In the genomic region with DNA sequence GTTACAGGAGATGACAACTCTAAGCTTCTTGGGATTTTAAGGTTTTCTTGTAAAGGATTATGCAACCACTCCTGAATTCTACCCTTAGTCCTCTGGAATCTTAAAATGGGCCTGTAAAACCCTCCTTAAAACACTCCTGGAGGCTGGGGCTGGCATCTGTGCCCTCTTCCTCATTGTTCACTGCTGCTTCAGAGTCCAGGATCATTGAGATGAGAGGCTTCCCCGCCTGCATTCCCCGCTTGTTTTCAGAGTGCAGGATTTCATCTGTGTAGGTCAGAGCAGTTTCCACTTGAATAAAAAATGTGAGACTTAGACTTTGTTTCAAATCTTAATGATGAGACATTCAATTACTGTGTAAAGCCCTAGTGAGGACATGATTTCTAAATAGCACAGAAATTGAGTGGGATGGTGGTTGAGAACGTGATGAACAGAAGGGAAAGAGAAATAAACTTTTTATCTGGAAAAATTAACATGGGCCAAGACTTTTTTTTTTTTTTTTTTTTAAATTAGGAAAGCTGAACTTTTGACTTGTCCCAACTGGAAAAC, we compare ENCODE assay signal across 19 cellular contexts. TPM values are rescaled to one million over a fixed set of nuclear protein-coding genes. Genes with fewer than 3 reads are reported as not detected.
A peak's percentile ranks its signal among the peaks of the same experiment; 100 is the strongest.
DNase-seq lines count a peak whose midpoint lies in the region; ATAC-seq and TF ChIP-seq lines count a peak whose summit lies in the region.
"Had no signal": no experiment of that assay in that cellular context is flagged by ENCODE, and none has a peak within 500 bp of the region (broad histone marks: within the 10 kb centered on the region; RNA-seq: fewer than 3 reads in every experiment).

No MANE protein-coding gene starts in this region.

- peaks cover 0 to 18% (median 12%) of the 10 kb centered on the region in 4 donors for H3K4me1 ChIP-seq in esophagus muscularis mucosa
- H3K4me1 ChIP-seq in mucosa of descending colon (ENCODE audit: low read depth), result no peaks in the 10 kb centered on the region
- H3K4me1 ChIP-seq: suprapubic skin had no signal

- H3K27me3 Mint-ChIP-seq in type B pancreatic cell, result no peaks in the 10 kb centered on the region
- H3K27me3 Mint-ChIP-seq: activated naive CD4-positive, alpha-beta T cell treated with anti-CD3 and anti-CD28 coated beads, Interleukin-2, amount 10 ng/mL, durations not matched to agents 7 days and 5 days; central memory CD8-positive, alpha-beta T cell had no signal

- H3K27me3 ChIP-seq in esophagus muscularis mucosa (no peaks in the 10 kb centered on the region), WERI-Rb-1 (ENCODE audit: insufficient read depth, low read depth, severe bottlenecking) (no peaks in the 10 kb centered on the region)
- H3K27me3 ChIP-seq: suprapubic skin had no signal

- no peak overlapping the region for H3K4me3 Mint-ChIP-seq in type B pancreatic cell
- H3K4me3 Mint-ChIP-seq: activated naive CD4-positive, alpha-beta T cell treated with anti-CD3 and anti-CD28 coated beads, Interleukin-2, amount 10 ng/mL, durations not matched to agents 7 days and 5 days; CD14-positive monocyte; central memory CD8-positive, alpha-beta T cell had no signal

- no peak for TF ChIP-seq EP300 in esophagus muscularis mucosa (IDR thresholded peaks at IDR 0.05)

- H3K4me3 ChIP-seq in esophagus muscularis mucosa (no peak overlapping the region), mucosa of descending colon (no peak overlapping the region), WERI-Rb-1 (ENCODE audit: low read depth, low read length) (no peak overlapping the region)
- H3K4me3 ChIP-seq: suprapubic skin had no signal

- peak overlapping the region; percentile 26 for H3K27ac Mint-ChIP-seq in type B pancreatic cell
- H3K27ac Mint-ChIP-seq: activated naive CD4-positive, alpha-beta T cell treated with anti-CD3 and anti-CD28 coated beads, Interleukin-2, amount 10 ng/mL, durations not matched to agents 7 days and 5 days; CD14-positive monocyte had no signal

- no peak for TF ChIP-seq POLR2A in esophagus muscularis mucosa (IDR thresholded peaks at IDR 0.05; ENCODE audit: low read depth)

- H3K36me3 ChIP-seq in esophagus muscularis mucosa (peaks cover 5 to 24% (median 13%) of the 10 kb centered on the region in 4 donors), mucosa of descending colon (ENCODE audit: low read depth) (no peaks in the 10 kb centered on the region), WERI-Rb-1 (no peaks in the 10 kb centered on the region)
- H3K36me3 ChIP-seq: suprapubic skin had no signal

- peaks cover 28% of the 10 kb centered on the region for H3K36me3 Mint-ChIP-seq in type B pancreatic cell

- ATAC-seq in mucosa of descending colon (peak; percentile 38), HG02870 (IDR thresholded peaks at IDR 0.05; ENCODE audit: unreplicated experiment) (no peak)
- ATAC-seq: PC-3 had no signal

- H3K9me3 ChIP-seq in esophagus muscularis mucosa, result no peaks in the 10 kb centered on the region
- no peaks in the 10 kb centered on the region for H3K9me3 ChIP-seq in mucosa of descending colon
- no peaks in the 10 kb centered on the region for H3K9me3 ChIP-seq in WERI-Rb-1 (ENCODE audit: severe bottlenecking)
- H3K9me3 ChIP-seq: suprapubic skin had no signal

- DNase-seq in NCI-H2029 (lab: John Stamatoyannopoulos, UW), result peak; percentile 2
- DNase-seq in NCI-H2029 treated with DMSO at 0.1 percent for 48 hours (lab: John Stamatoyannopoulos, UW), result no peak
- no peak for DNase-seq in esophagus muscularis mucosa (ENCODE audit: extremely low spot score)
- DNase-seq in mucosa of descending colon, result no peak
- no peak for DNase-seq in type B pancreatic cell (ENCODE audit: extremely low spot score, unreplicated experiment)
- DNase-seq in WERI-Rb-1, result no peak
- no peak for DNase-seq in SKM-1 (lab: John Stamatoyannopoulos, UW; ENCODE audit: unreplicated experiment)
- DNase-seq: activated naive CD4-positive, alpha-beta T cell treated with anti-CD3 and anti-CD28 coated beads, Interleukin-2, amount 10 ng/mL, durations not matched to agents 7 days and 5 days; DND-41; KG1; mesendoderm; NCI-H1105; PC-3 had no signal

- H3K9me3 Mint-ChIP-seq in type B pancreatic cell, result peaks cover 5% of the 10 kb centered on the region
- H3K9me3 Mint-ChIP-seq: activated naive CD4-positive, alpha-beta T cell treated with anti-CD3 and anti-CD28 coated beads, Interleukin-2, amount 10 ng/mL, durations not matched to agents 7 days and 5 days; central memory CD8-positive, alpha-beta T cell had no signal

- WGBS in esophagus muscularis mucosa, result 39% methylated on average over 3 of the region's 3 CpGs

- intact Hi-C loops in esophagus muscularis mucosa (cut with DNase I) (no loop called here), mucosa of descending colon (cut with DNase I, micrococcal nuclease) (no loop called here)

- H3K4me1 Mint-ChIP-seq in type B pancreatic cell (ENCODE audit: unreplicated experiment), result peaks cover 21% of the 10 kb centered on the region
- H3K4me1 Mint-ChIP-seq: activated naive CD4-positive, alpha-beta T cell treated with anti-CD3 and anti-CD28 coated beads, Interleukin-2, amount 10 ng/mL, durations not matched to agents 7 days and 5 days; central memory CD8-positive, alpha-beta T cell had no signal

- H3K27ac ChIP-seq in esophagus muscularis mucosa (replicated peaks in 1 of 4) (peak overlapping the region; percentile 13 to 59 (median 36)), WERI-Rb-1 (no peak overlapping the region)
- H3K27ac ChIP-seq: 22Rv1, suprapubic skin, VCaP had no signal

- no peak for TF ChIP-seq CTCF in esophagus muscularis mucosa (IDR thresholded peaks at IDR 0.05)
- TF ChIP-seq CTCF in mucosa of descending colon (IDR thresholded peaks at IDR 0.05), result no peak
- no peak for TF ChIP-seq CTCF in type B pancreatic cell (conservative IDR thresholded peaks at IDR 0.05)
- TF ChIP-seq CTCF in WERI-Rb-1 (IDR thresholded peaks at IDR 0.05; ENCODE audit: low read depth, low read length), result no peak

RNA-seq across cellular contexts. Expression of a gene that starts 40.4 kb away (rescaled TPM):
- total RNA-seq in esophagus muscularis mucosa (10 to 100 TPM; 22.0 to 37.4 (median 27.8) TPM), mucosa of descending colon (10 to 100 TPM; 44.3 to 82.0 (median 53.3) TPM), type B pancreatic cell (ENCODE audit: low replicate concordance) (25.4 and 30.7 TPM in 2 replicates)
- total RNA-seq: PC-3 had no signal
